ENCODE assay signal across 23 cellular contexts in genomic region chr12:113908584-113909100, GRCh38.
"Had no signal": no experiment of that assay in that cellular context is flagged by ENCODE, and none has a peak within 500 bp of the region (broad histone marks: within the 10 kb centered on the region; RNA-seq: fewer than 3 reads in every experiment).

No MANE protein-coding gene starts in this region.

- H3K9me3 Mint-ChIP-seq: T-helper 1 cell treated with Interleukin-12 subunit alpha and Interleukin-12 subunit beta and Interleukin-4 antibody, amounts not matched to agents 30 μg/mL and 1 μg/mL, for 36 hours had no signal

- ATAC-seq: activated CD4-positive, CD25-positive, alpha-beta regulatory T cell treated with anti-CD3 and anti-CD28 coated beads, Interleukin-2, amount 50 U/mL, for 24 hours; activated CD8-positive, alpha-beta T cell treated with anti-CD3 and anti-CD28 coated beads, Interleukin-2, amount 10 ng/mL, durations not matched to agents 7 days and 5 days; body of pancreas; Panc1; Right ventricle myocardium inferior had no signal

- H3K9me3 ChIP-seq: ascending aorta, body of pancreas had no signal

- H3K4me3 Mint-ChIP-seq: activated CD8-positive, alpha-beta T cell treated with anti-CD3 and anti-CD28 coated beads, Interleukin-2, amount 10 ng/mL, durations not matched to agents 7 days and 5 days; T-helper 1 cell treated with Interleukin-12 subunit alpha and Interleukin-12 subunit beta and Interleukin-4 antibody, amounts not matched to agents 30 μg/mL and 1 μg/mL, for 36 hours had no signal

- H3K27me3 ChIP-seq: ascending aorta, body of pancreas had no signal

- H3K27ac Mint-ChIP-seq: activated CD8-positive, alpha-beta T cell treated with anti-CD3 and anti-CD28 coated beads, Interleukin-2, amount 10 ng/mL, durations not matched to agents 7 days and 5 days; T-helper 1 cell treated with Interleukin-12 subunit alpha and Interleukin-12 subunit beta and Interleukin-4 antibody, amounts not matched to agents 30 μg/mL and 1 μg/mL, for 36 hours had no signal

- DNase-seq: activated CD4-positive, alpha-beta T cell treated with anti-CD3 and anti-CD28 coated beads for 4 hours; activated CD4-positive, alpha-beta T cell treated with anti-CD3 and anti-CD28 coated beads, Interleukin-2, amount 50 U/mL, for 4 hours; activated CD8-positive, alpha-beta memory T cell treated with anti-CD3 and anti-CD28 coated beads, Interleukin-2, amount 50 U/mL, for 48 hours; activated CD8-positive, alpha-beta T cell treated with anti-CD3 and anti-CD28 coated beads, Interleukin-2, amount 10 ng/mL, durations not matched to agents 7 days and 5 days; activated naive CD4-positive, alpha-beta T cell treated with anti-CD3 and anti-CD28 coated beads, Interleukin-2, amount 50 U/mL, for 16 hours; activated T-cell treated with anti-CD3 and anti-CD28 coated beads, Interleukin-2, amount 50 U/mL, for 1 hour; amniotic stem cell; body of pancreas; central memory CD4-positive, alpha-beta T cell; NCI-H1092; NCI-H1694; NCI-H2029; NCI-H2107; NCI-H510A treated with DMSO at 0.1 percent for 48 hours; NK-92 treated with Interleukin-12 subunit alpha and Interleukin-12 subunit beta, amount 100 ng/mL, for 24 hours; OCI-M1; RPMI8226 had no signal

- H3K4me3 ChIP-seq: ascending aorta, body of pancreas had no signal

- H3K4me1 ChIP-seq: ascending aorta, body of pancreas had no signal

- FAIRE-seq: bronchial epithelial cell had no signal

- H3K27ac ChIP-seq: ascending aorta, body of pancreas had no signal
